17 cellular contexts compared by ENCODE assay signal in the genomic region with DNA sequence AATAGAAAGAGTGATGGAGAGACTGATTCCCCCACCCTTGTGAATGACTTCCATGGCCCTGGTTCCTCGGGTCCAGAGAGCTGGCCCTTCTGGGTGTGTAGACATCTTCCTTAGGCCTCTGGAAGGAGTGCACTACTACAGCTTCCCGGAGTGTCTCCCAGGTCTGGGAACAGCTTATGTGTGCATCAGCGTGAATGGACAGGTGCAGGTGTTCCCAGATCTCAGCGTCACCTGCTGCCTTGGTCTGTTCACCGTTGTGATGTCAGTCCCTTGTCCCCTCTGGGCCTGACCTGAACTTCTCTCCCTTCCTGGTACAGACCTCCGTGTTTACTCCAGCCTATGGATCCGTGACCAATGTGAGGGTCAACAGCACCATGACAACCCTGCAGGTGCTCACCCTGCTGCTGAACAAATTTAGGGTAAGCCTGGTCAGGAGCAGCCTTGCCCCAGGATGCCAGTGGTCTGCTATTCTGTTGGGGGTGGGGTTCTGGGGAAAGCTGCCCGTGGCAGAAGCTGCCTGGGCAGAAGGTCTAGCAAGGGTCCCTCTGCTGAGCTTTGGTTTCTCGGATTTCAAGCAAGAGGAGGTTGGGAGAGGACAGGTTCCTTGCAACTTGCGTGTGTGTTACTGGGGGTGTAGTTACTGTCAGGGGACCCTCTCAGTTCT. TPM values are rescaled to one million over a fixed set of nuclear protein-coding genes. Genes with fewer than 3 reads are reported as not detected.
A peak's percentile ranks its signal among the peaks of the same experiment; 100 is the strongest.
DNase-seq lines count a peak whose midpoint lies in the region; ATAC-seq and TF ChIP-seq lines count a peak whose summit lies in the region.
"Had no signal": no experiment of that assay in that cellular context is flagged by ENCODE, and none has a peak within 500 bp of the region (broad histone marks: within the 10 kb centered on the region; RNA-seq: fewer than 3 reads in every experiment).

No MANE protein-coding gene starts in this region.

- peaks cover 0 to 100% (median 41%) of the 10 kb centered on the region in 9 donors for H3K36me3 ChIP-seq in heart right ventricle
- H3K36me3 ChIP-seq in ascending aorta: no peaks in the 10 kb centered on the region
- no peaks in the 10 kb centered on the region for H3K36me3 ChIP-seq in MG63

- peaks cover 38 to 86% (median 68%) of the 10 kb centered on the region in 9 donors for H3K4me1 ChIP-seq in heart right ventricle
- peaks cover 38 to 61% of the 10 kb centered on the region in 2 donors for H3K4me1 ChIP-seq in ascending aorta

- TF ChIP-seq CTCF in heart right ventricle (IDR thresholded peaks at IDR 0.05) (no peak), ascending aorta (IDR thresholded peaks at IDR 0.05) (no peak)

- H3K27ac ChIP-seq in heart right ventricle (peak overlapping the region in 7 of 10 donors; percentile 14 to 95 (median 65)), ascending aorta (peak overlapping the region; percentile 50 to 91)
- H3K27ac ChIP-seq: SK-N-MC had no signal

- H3K4me3 ChIP-seq in heart right ventricle (no peak overlapping the region), ascending aorta (no peak overlapping the region), MG63 (no peak overlapping the region)
- H3K4me3 ChIP-seq: GM12878, lower lobe of right lung, SK-N-MC had no signal

- ATAC-seq in heart right ventricle (no peak), esophagus mucosa (no peak)
- ATAC-seq: activated CD8-positive, alpha-beta T cell treated with anti-CD3 and anti-CD28 coated beads for 36 hours; GM12878; lower lobe of right lung had no signal

- intact Hi-C loops in heart right ventricle (cut with DNase I): no loop called here
- intact Hi-C loops in cardiac septum (cut with DNase I): no loop called here
- intact Hi-C loops in ascending aorta (cut with DNase I): no loop called here

- 92 to 95% methylated on average over 10 of the region's 10 CpGs for WGBS in heart right ventricle, 2 donors

- H3K9me3 ChIP-seq in heart right ventricle: no peaks in the 10 kb centered on the region
- no peaks in the 10 kb centered on the region for H3K9me3 ChIP-seq in ascending aorta
- H3K9me3 ChIP-seq in MG63: no peaks in the 10 kb centered on the region
- H3K9me3 ChIP-seq: lower lobe of right lung had no signal

- H3K27me3 ChIP-seq in heart right ventricle: no peaks in the 10 kb centered on the region
- no peaks in the 10 kb centered on the region for H3K27me3 ChIP-seq in ascending aorta
- no peaks in the 10 kb centered on the region for H3K27me3 ChIP-seq in MG63

- DNase-seq in heart right ventricle (peak in 1 of 2 donors; percentile 1), cardiac septum (ENCODE audit: low spot score) (no peak), ascending aorta (ENCODE audit: low spot score in 2 of 2) (peak in 1 of 2 donors; percentile 62), left kidney (ENCODE audit: low read depth, low spot score) (peak; percentile 45), AG20443 (ENCODE audit: low spot score) (no peak), MG63 (no peak)
- DNase-seq: activated CD8-positive, alpha-beta T cell treated with anti-CD3 and anti-CD28 coated beads for 36 hours; CD4-positive, alpha-beta T cell; DMS153; glutamatergic neuron; KBM-7; lower lobe of right lung; NCI-H1694 treated with DMSO at 0.1 percent for 48 hours; retina had no signal

RNA-seq across cellular contexts. Expression of gene DEPP1, which starts 10.5 kb away (rescaled TPM):
- total RNA-seq in heart right ventricle: 100 to 1,000 TPM in 1 of 10 donors, 10 to 100 TPM in 9; 10.0 to 172 (median 23.8) TPM
- polyA plus RNA-seq in heart right ventricle: 10 to 100 TPM; 27.6 to 40.3 TPM
- 45.5 TPM for total RNA-seq in cardiac septum
- 309 TPM for total RNA-seq in ascending aorta
- 3.3 TPM for total RNA-seq in esophagus mucosa
- 0.44 and 3.5 TPM in 2 replicates for total RNA-seq in MG63 (2014; rRNA removed; shearing (Covaris generic); ENCODE audit: low replicate concordance)
- total RNA-seq: CD4-positive, alpha-beta T cell had no signal

RNA-seq across cellular contexts. Expression of gene ZNF22, which starts 11.6 kb away (rescaled TPM):
- 10 to 100 TPM; 11.0 to 17.2 (median 15.4) TPM for total RNA-seq in heart right ventricle
- polyA plus RNA-seq in heart right ventricle: 10 to 100 TPM; 16.2 to 16.3 TPM
- 14.9 TPM for total RNA-seq in cardiac septum
- 1.6 TPM for total RNA-seq in ascending aorta
- 7.0 TPM for total RNA-seq in esophagus mucosa
- total RNA-seq in MG63 (2014; rRNA removed; shearing (Covaris generic); ENCODE audit: low replicate concordance): 10.9 and 15.5 TPM in 2 replicates

RNA-seq across cellular contexts. Expression of gene RASSF4, which starts 29.5 kb away (rescaled TPM):
- total RNA-seq in heart right ventricle (100 to 1,000 TPM in 2 of 10 donors, 10 to 100 TPM in 8; 73.3 to 120 (median 79.9) TPM), cardiac septum (47.5 TPM), ascending aorta (40.0 TPM), esophagus mucosa (2.3 TPM)
- 10 to 100 TPM; 41.2 to 89.4 TPM for polyA plus RNA-seq in heart right ventricle
- 0.15 and 0.26 TPM in 2 replicates for total RNA-seq in MG63 (2014; rRNA removed; shearing (Covaris generic); ENCODE audit: low replicate concordance)

Comparison
In these comparisons a context has a peak if more than half of its experiments do, and no peak if none do; other contexts are left out.
1. RNA of gene RASSF4, which starts 29.5 kb away (total RNA-seq): 73.3 to 120 TPM in heart right ventricle, 47.5 TPM in cardiac septum (single experiment) and 40.0 TPM in ascending aorta (single experiment); 2.3 TPM in esophagus mucosa (single experiment) and 0.15 to 0.26 TPM in MG63; every median in the first group is over 10 times any median in the second.